ENCODE assay signal across 1 cellular context in the genomic region with DNA sequence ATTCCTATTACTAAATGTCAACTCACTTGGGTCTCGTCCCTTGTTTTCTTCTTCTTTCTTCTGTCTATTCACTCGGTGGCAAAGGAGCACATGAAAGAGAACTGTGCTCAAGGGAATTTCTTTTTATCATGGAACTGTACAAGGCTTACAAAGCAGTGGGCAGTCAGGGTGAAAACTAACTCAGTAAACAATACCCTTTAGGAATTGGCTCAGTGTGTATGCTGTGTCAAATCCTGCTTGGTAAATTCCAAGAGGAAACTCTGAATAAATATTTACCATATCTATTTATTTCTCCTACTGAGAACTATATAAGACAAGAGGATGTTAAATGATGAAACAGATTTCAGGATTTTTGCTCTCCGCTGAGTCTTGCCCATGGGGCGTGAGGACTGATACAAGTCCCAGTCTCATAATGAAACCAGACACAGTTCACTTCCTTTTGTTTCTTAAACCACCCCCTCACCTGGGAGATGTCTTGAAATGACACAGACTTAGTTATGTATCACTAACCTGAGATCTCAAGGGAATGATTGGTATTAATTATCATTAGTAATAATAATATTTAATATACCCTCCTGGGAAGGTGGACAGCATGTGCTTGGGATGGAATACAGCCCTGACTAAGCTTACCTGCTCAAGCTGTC.
A peak's percentile ranks its signal among the peaks of the same experiment; 100 is the strongest.
TF ChIP-seq lines count a peak whose summit lies in the region.

No MANE protein-coding gene starts in this region.

TF ChIP-seq in GM12878, 131 proteins besides CTCF, POLR2A, EP300 and RAD21 (continued from another document and continues in another):
- TF ChIP-seq ZNF274 (IDR thresholded peaks at IDR 0.05; ENCODE audit: insufficient read depth, insufficient read length) = no peak
- TF ChIP-seq LARP7 (IDR thresholded peaks at IDR 0.05) = no peak
- TF ChIP-seq EED (IDR thresholded peaks at IDR 0.05; ENCODE audit: low read depth) = peak; percentile 48; the same call in 1 of the 2 replicates
- peak; percentile 80 for TF ChIP-seq RUNX3 (IDR thresholded peaks at IDR 0.05; ENCODE audit: low read length)
- TF ChIP-seq, protein P1, sequence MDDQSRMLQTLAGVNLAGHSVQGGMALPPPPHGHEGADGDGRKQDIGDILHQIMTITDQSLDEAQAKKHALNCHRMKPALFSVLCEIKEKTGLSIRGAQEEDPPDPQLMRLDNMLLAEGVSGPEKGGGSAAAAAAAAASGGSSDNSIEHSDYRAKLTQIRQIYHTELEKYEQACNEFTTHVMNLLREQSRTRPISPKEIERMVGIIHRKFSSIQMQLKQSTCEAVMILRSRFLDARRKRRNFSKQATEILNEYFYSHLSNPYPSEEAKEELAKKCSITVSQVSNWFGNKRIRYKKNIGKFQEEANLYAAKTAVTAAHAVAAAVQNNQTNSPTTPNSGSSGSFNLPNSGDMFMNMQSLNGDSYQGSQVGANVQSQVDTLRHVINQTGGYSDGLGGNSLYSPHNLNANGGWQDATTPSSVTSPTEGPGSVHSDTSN (IDR thresholded peaks at IDR 0.05; ENCODE audit: insufficient replicate concordance, low read depth, low read length) = no peak
- no peak for TF ChIP-seq FOS (IDR thresholded peaks at IDR 0.05; ENCODE audit: borderline replicate concordance, extremely low read depth, insufficient read length)
- no peak for TF ChIP-seq NR2F1 (conservative IDR thresholded peaks at IDR 0.05)
- TF ChIP-seq PAX8 (IDR thresholded peaks at IDR 0.05) = no peak
- TF ChIP-seq, protein P2, sequence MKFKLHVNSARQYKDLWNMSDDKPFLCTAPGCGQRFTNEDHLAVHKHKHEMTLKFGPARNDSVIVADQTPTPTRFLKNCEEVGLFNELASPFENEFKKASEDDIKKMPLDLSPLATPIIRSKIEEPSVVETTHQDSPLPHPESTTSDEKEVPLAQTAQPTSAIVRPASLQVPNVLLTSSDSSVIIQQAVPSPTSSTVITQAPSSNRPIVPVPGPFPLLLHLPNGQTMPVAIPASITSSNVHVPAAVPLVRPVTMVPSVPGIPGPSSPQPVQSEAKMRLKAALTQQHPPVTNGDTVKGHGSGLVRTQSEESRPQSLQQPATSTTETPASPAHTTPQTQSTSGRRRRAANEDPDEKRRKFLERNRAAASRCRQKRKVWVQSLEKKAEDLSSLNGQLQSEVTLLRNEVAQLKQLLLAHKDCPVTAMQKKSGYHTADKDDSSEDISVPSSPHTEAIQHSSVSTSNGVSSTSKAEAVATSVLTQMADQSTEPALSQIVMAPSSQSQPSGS (IDR thresholded peaks at IDR 0.05; ENCODE audit: low read length) = peak; percentile 74; the same call in 1 of the 2 replicates
- peak in 1 of 2 experiments; percentile 56; a peak in 2 of 4 replicates for TF ChIP-seq ETV6 (conservative IDR thresholded peaks at IDR 0.05 in 1 of 2, IDR thresholded peaks at IDR 0.05 in 1 of 2; ENCODE audit: borderline replicate concordance in 1 of 2, low read depth in 1 of 2)
- no peak for TF ChIP-seq SP1 (IDR thresholded peaks at IDR 0.05; ENCODE audit: low read depth, low read length)
- no peak; the same call in 1 of the 2 replicates for TF ChIP-seq BACH1 (IDR thresholded peaks at IDR 0.05; ENCODE audit: borderline replicate concordance)
- TF ChIP-seq, protein P3, sequence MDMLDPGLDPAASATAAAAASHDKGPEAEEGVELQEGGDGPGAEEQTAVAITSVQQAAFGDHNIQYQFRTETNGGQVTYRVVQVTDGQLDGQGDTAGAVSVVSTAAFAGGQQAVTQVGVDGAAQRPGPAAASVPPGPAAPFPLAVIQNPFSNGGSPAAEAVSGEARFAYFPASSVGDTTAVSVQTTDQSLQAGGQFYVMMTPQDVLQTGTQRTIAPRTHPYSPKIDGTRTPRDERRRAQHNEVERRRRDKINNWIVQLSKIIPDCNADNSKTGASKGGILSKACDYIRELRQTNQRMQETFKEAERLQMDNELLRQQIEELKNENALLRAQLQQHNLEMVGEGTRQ (IDR thresholded peaks at IDR 0.05; ENCODE audit: borderline replicate concordance, low read depth, low read length) = no peak
- TF ChIP-seq IKZF2 (IDR thresholded peaks at IDR 0.05) = peak; percentile 60 to 67
- no peak for TF ChIP-seq ASH2L (IDR thresholded peaks at IDR 0.05; ENCODE audit: borderline replicate concordance, low read depth)
- TF ChIP-seq DPF2 (IDR thresholded peaks at IDR 0.05) = 0 out of 2 replicates have a peak, but pooled peaks have one; percentile 33
- TF ChIP-seq YY1 (IDR thresholded peaks at IDR 0.05; ENCODE audit: low read depth, low read length) = no peak
- no peak for TF ChIP-seq SREBF1 (IDR thresholded peaks at IDR 0.05; ENCODE audit: low read length)
- peak; percentile 67 for TF ChIP-seq MTA2 (IDR thresholded peaks at IDR 0.05; ENCODE audit: low read depth)
- TF ChIP-seq, protein P4, sequence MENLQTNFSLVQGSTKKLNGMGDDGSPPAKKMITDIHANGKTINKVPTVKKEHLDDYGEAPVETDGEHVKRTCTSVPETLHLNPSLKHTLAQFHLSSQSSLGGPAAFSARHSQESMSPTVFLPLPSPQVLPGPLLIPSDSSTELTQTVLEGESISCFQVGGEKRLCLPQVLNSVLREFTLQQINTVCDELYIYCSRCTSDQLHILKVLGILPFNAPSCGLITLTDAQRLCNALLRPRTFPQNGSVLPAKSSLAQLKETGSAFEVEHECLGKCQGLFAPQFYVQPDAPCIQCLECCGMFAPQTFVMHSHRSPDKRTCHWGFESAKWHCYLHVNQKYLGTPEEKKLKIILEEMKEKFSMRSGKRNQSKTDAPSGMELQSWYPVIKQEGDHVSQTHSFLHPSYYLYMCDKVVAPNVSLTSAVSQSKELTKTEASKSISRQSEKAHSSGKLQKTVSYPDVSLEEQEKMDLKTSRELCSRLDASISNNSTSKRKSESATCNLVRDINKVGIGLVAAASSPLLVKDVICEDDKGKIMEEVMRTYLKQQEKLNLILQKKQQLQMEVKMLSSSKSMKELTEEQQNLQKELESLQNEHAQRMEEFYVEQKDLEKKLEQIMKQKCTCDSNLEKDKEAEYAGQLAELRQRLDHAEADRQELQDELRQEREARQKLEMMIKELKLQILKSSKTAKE (IDR thresholded peaks at IDR 0.05; ENCODE audit: low read depth, poor library complexity, severe bottlenecking) = no peak
- TF ChIP-seq STAT1 (conservative IDR thresholded peaks at IDR 0.05) = no peak
- no peak for TF ChIP-seq KAT2A (conservative IDR thresholded peaks at IDR 0.05; ENCODE audit: control insufficient read depth, low read depth, low read length)
- no peak for TF ChIP-seq ZZZ3 (IDR thresholded peaks at IDR 0.05; ENCODE audit: control insufficient read depth, insufficient read length, low read depth)
- no peak for TF ChIP-seq KDM1A (IDR thresholded peaks at IDR 0.05; ENCODE audit: borderline replicate concordance)
- TF ChIP-seq RAD51 (IDR thresholded peaks at IDR 0.05) = no peak
- TF ChIP-seq MEF2B (IDR thresholded peaks at IDR 0.05; ENCODE audit: partially characterized antibody, poor library complexity, severe bottlenecking) = peak; percentile 72
- TF ChIP-seq NR2C1 (IDR thresholded peaks at IDR 0.05) = no peak
- peak in 1 of 2 experiments; percentile 49; a peak in 1 of 3 replicates for TF ChIP-seq EGR1 (IDR thresholded peaks at IDR 0.05; ENCODE audit: borderline replicate concordance in 1 of 2, low read depth in 2 of 2, low read length in 2 of 2)
- TF ChIP-seq, protein P5, sequence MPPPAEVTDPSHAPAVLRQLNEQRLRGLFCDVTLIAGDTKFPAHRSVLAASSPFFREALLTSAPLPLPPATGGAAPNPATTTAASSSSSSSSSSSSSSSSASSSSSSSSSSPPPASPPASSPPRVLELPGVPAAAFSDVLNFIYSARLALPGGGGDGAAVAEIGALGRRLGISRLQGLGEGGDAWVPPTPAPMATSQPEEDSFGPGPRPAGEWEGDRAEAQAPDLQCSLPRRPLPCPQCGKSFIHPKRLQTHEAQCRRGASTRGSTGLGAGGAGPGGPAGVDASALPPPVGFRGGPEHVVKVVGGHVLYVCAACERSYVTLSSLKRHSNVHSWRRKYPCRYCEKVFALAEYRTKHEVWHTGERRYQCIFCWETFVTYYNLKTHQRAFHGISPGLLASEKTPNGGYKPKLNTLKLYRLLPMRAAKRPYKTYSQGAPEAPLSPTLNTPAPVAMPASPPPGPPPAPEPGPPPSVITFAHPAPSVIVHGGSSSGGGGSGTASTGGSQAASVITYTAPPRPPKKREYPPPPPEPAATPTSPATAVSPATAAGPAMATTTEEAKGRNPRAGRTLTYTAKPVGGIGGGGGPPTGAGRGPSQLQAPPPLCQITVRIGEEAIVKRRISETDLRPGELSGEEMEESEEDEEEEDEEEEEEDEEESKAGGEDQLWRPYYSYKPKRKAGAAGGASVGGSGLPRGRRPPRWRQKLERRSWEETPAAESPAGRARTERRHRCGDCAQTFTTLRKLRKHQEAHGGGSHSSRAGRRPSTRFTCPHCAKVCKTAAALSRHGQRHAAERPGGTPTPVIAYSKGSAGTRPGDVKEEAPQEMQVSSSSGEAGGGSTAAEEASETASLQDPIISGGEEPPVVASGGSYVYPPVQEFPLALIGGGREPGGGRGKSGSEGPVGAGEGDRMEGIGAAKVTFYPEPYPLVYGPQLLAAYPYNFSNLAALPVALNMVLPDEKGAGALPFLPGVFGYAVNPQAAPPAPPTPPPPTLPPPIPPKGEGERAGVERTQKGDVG (CRISPR knock-in tag; IDR thresholded peaks at IDR 0.05) = no peak
- TF ChIP-seq, protein P6, sequence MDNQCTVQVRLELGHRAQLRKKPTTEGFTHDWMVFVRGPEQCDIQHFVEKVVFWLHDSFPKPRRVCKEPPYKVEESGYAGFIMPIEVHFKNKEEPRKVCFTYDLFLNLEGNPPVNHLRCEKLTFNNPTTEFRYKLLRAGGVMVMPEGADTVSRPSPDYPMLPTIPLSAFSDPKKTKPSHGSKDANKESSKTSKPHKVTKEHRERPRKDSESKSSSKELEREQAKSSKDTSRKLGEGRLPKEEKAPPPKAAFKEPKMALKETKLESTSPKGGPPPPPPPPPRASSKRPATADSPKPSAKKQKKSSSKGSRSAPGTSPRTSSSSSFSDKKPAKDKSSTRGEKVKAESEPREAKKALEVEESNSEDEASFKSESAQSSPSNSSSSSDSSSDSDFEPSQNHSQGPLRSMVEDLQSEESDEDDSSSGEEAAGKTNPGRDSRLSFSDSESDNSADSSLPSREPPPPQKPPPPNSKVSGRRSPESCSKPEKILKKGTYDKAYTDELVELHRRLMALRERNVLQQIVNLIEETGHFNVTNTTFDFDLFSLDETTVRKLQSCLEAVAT (IDR thresholded peaks at IDR 0.05) = no peak
- TF ChIP-seq NFIC (IDR thresholded peaks at IDR 0.05; ENCODE audit: low read depth, low read length) = peak; percentile 81
- TF ChIP-seq MYB (IDR thresholded peaks at IDR 0.05; ENCODE audit: borderline replicate concordance, low read depth, low read length) = no peak
- no peak for TF ChIP-seq KLF5 (IDR thresholded peaks at IDR 0.05; ENCODE audit: partially characterized antibody)
- TF ChIP-seq, protein P7, sequence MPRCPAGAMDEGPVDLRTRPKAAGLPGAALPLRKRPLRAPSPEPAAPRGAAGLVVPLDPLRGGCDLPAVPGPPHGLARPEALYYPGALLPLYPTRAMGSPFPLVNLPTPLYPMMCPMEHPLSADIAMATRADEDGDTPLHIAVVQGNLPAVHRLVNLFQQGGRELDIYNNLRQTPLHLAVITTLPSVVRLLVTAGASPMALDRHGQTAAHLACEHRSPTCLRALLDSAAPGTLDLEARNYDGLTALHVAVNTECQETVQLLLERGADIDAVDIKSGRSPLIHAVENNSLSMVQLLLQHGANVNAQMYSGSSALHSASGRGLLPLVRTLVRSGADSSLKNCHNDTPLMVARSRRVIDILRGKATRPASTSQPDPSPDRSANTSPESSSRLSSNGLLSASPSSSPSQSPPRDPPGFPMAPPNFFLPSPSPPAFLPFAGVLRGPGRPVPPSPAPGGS (IDR thresholded peaks at IDR 0.05; ENCODE audit: borderline replicate concordance, insufficient read depth, low read depth, low read length, poor library complexity, severe bottlenecking) = no peak
- peak; percentile 64 for TF ChIP-seq SPI1 (IDR thresholded peaks at IDR 0.05; ENCODE audit: borderline replicate concordance, insufficient read depth, low read depth, low read length)
- TF ChIP-seq MXI1 (IDR thresholded peaks at IDR 0.05; ENCODE audit: low read depth, low read length) = no peak
- TF ChIP-seq CHD4 (IDR thresholded peaks at IDR 0.05) = no peak
- TF ChIP-seq POLR2AphosphoS2 (IDR thresholded peaks at IDR 0.05; ENCODE audit: low read depth, low read length) = no peak
- no peak for TF ChIP-seq ZNF24 (IDR thresholded peaks at IDR 0.05)
- TF ChIP-seq, protein P8, sequence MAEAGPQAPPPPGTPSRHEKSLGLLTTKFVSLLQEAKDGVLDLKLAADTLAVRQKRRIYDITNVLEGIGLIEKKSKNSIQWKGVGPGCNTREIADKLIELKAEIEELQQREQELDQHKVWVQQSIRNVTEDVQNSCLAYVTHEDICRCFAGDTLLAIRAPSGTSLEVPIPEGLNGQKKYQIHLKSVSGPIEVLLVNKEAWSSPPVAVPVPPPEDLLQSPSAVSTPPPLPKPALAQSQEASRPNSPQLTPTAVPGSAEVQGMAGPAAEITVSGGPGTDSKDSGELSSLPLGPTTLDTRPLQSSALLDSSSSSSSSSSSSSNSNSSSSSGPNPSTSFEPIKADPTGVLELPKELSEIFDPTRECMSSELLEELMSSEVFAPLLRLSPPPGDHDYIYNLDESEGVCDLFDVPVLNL (IDR thresholded peaks at IDR 0.05; ENCODE audit: low read depth, low read length) = no peak
- TF ChIP-seq FOXM1 (IDR thresholded peaks at IDR 0.05; ENCODE audit: low read depth, low read length) = peak; percentile 53; the same call in 1 of the 2 replicates
- TF ChIP-seq ESRRA (IDR thresholded peaks at IDR 0.05; ENCODE audit: low read length) = no peak
- no peak for TF ChIP-seq FOXK2 (IDR thresholded peaks at IDR 0.05)
- peak; percentile 43; the same call in 1 of the 2 replicates for TF ChIP-seq CREM (IDR thresholded peaks at IDR 0.05; ENCODE audit: low read depth)
- TF ChIP-seq STAT3 (IDR thresholded peaks at IDR 0.05; ENCODE audit: low read depth, low read length) = no peak
- peak; percentile 76; the same call in 1 of the 2 replicates for TF ChIP-seq MTA3 (IDR thresholded peaks at IDR 0.05; ENCODE audit: borderline replicate concordance, low read length)
- TF ChIP-seq CREB1 (IDR thresholded peaks at IDR 0.05; ENCODE audit: low read depth) = no peak
- TF ChIP-seq NFXL1 (IDR thresholded peaks at IDR 0.05; ENCODE audit: borderline replicate concordance) = no peak
- TF ChIP-seq BHLHE40 (IDR thresholded peaks at IDR 0.05; ENCODE audit: borderline replicate concordance in 1 of 2, low read depth in 2 of 2, low read length in 1 of 2) = peak in 1 of 2 experiments; percentile 5; a peak in 1 of 4 replicates
- no peak for TF ChIP-seq SUPT20H (IDR thresholded peaks at IDR 0.05; ENCODE audit: borderline replicate concordance, control insufficient read depth, low read depth, low read length)
- TF ChIP-seq SMAD5 (IDR thresholded peaks at IDR 0.05; ENCODE audit: low read depth) = no peak
- no peak for TF ChIP-seq SIX5 (IDR thresholded peaks at IDR 0.05; ENCODE audit: low read depth, low read length, severe bottlenecking)
- 0 out of 3 replicates have a peak, but pooled peaks have one; percentile 53 for TF ChIP-seq POU2F2 (IDR thresholded peaks at IDR 0.05; ENCODE audit: borderline replicate concordance, low read depth, low read length)
